23 cellular contexts compared by ENCODE assay signal in the genomic region with DNA sequence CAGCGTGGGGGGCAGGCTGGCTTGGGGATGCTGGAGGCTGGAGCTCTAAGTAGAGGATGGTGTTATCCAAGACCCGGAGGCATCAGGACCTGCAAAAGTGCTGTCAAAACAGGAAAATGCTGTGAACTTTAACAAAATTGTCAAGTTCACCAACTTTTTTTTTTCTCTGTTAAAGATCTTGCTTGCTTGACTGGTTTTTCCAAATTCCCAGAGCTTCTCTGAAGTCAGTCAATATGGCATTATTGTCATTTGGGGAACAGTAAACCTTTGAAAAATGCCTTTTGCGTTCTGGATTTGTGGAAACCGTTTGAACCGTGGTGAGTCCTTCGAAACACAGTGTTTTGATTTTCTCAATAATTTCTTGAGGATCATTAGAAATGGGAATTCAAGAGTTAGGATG.
"Had no signal": no experiment of that assay in that cellular context is flagged by ENCODE, and none has a peak within 500 bp of the region (broad histone marks: within the 10 kb centered on the region; RNA-seq: fewer than 3 reads in every experiment).

No MANE protein-coding gene starts in this region.

- H3K36me3 Mint-ChIP-seq: mesothelial cell of epicardium had no signal

- H3K27ac Mint-ChIP-seq: dendritic cell treated with granulocyte-macrophage colony-stimulating factor and Interleukin-4, amounts not matched to agents 40 ng/mL and 50 ng/mL, for 4 days; effector memory CD8-positive, alpha-beta T cell; endodermal cell; mesothelial cell of epicardium had no signal

- H3K4me1 Mint-ChIP-seq: endodermal cell, mesothelial cell of epicardium had no signal

- H3K4me3 Mint-ChIP-seq: dendritic cell treated with granulocyte-macrophage colony-stimulating factor and Interleukin-4, amounts not matched to agents 40 ng/mL and 50 ng/mL, for 4 days; effector memory CD8-positive, alpha-beta T cell; endodermal cell; mesothelial cell of epicardium had no signal

- H3K27ac ChIP-seq: colonic mucosa, epithelial cell of prostate, esophagus squamous epithelium, gastrocnemius medialis, heart right ventricle, left lung, lower lobe of right lung had no signal

- H3K9me3 Mint-ChIP-seq: dendritic cell treated with granulocyte-macrophage colony-stimulating factor and Interleukin-4, amounts not matched to agents 40 ng/mL and 50 ng/mL, for 4 days; effector memory CD8-positive, alpha-beta T cell; mesothelial cell of epicardium had no signal

- H3K9me3 ChIP-seq: colonic mucosa, esophagus squamous epithelium, gastrocnemius medialis, heart right ventricle, left lung, lower lobe of right lung, mucosa of descending colon had no signal

- H3K4me3 ChIP-seq: colonic mucosa, esophagus squamous epithelium, gastrocnemius medialis, heart right ventricle, left lung, lower lobe of right lung, mucosa of descending colon had no signal

- H3K27me3 ChIP-seq: colonic mucosa had no signal

- H3K4me1 ChIP-seq: colonic mucosa, heart right ventricle, left lung, lower lobe of right lung had no signal

- DNase-seq: colonic mucosa; cortex of kidney; effector CD8-positive, alpha-beta T cell; effector memory CD8-positive, alpha-beta T cell; endodermal cell; erythroblast; esophagus squamous epithelium; foreskin fibroblast; foreskin melanocyte; gastrocnemius medialis; glutamatergic neuron; head of caudate nucleus; heart right ventricle; hippocampal formation; left cardiac atrium; left lung; left ventricle myocardium superior; lower lobe of right lung; mesenchymal stem cell; mucosa of descending colon had no signal

- H3K36me3 ChIP-seq: colonic mucosa, esophagus squamous epithelium, gastrocnemius medialis, heart right ventricle, left lung, lower lobe of right lung had no signal
